In genomic region chr10:120514035-120514620, GRCh38 we compare ENCODE assay signal across 9 cellular contexts. TPM values are rescaled to one million over a fixed set of nuclear protein-coding genes. Genes with fewer than 3 reads are reported as not detected.
A peak's percentile ranks its signal among the peaks of the same experiment; 100 is the strongest.
DNase-seq lines count a peak whose midpoint lies in the region; ATAC-seq and TF ChIP-seq lines count a peak whose summit lies in the region.
"Had no signal": no experiment of that assay in that cellular context is flagged by ENCODE, and none has a peak within 500 bp of the region (broad histone marks: within the 10 kb centered on the region; RNA-seq: fewer than 3 reads in every experiment).

No MANE protein-coding gene starts in this region.

- H3K27ac ChIP-seq in A673 (ENCODE audit: low read depth, low read length, poor library complexity, severe bottlenecking) (no peak overlapping the region), H9 (ENCODE audit: insufficient read length, low read depth, low read length) (no peak overlapping the region)
- H3K27ac ChIP-seq: dorsolateral prefrontal cortex had no signal

- POLR2A ChIA-PET in A673 (lab: Charles Lee; ENCODE audit: low non-redundant PET): no interaction called here

- TF ChIP-seq CTCF in A673 (conservative IDR thresholded peaks at IDR 0.05; ENCODE audit: low read depth, low read length): no peak
- no peak for TF ChIP-seq CTCF in H9 (conservative IDR thresholded peaks at IDR 0.05)

- H3K23me2 ChIP-seq in H9 (ENCODE audit: insufficient read length, low read depth, low read length, poor library complexity, severe bottlenecking): no peaks in the 10 kb centered on the region

- no peak overlapping the region for H3K14ac ChIP-seq in H9 (ENCODE audit: insufficient read depth, low read length)

- no peak overlapping the region for H2BK20ac ChIP-seq in H9 (ENCODE audit: low read depth, low read length, poor library complexity, severe bottlenecking)

- H3T11ph ChIP-seq in H9 (ENCODE audit: low read length): no peak overlapping the region

- CTCF ChIA-PET in A673 (lab: Charles Lee): no interaction called here

- H2AK5ac ChIP-seq in H9 (ENCODE audit: insufficient read length, low read length): no peak overlapping the region

- no peak overlapping the region for H3K4ac ChIP-seq in H9 (ENCODE audit: low read depth, low read length)

- no peak overlapping the region for H3K4me2 ChIP-seq in H9 (ENCODE audit: insufficient read depth, insufficient read length, low read length)

- H2BK5ac ChIP-seq in H9 (ENCODE audit: insufficient read length, low read length): no peak overlapping the region

- no peak overlapping the region for H2AFZ ChIP-seq in H9 (ENCODE audit: low read length)

- H3K79me2 ChIP-seq in H9 (ENCODE audit: insufficient read depth, low read length): no peaks in the 10 kb centered on the region

- no peak overlapping the region for H2BK12ac ChIP-seq in H9 (ENCODE audit: insufficient read length, low read depth, low read length)

- intact Hi-C loops in A673 (cut with micrococcal nuclease; ENCODE audit: unreplicated experiment): no loop called here

- H4K91ac ChIP-seq in H9 (ENCODE audit: insufficient read length, low read depth, low read length): no peak overlapping the region

- H3K27ac Mint-ChIP-seq in H9: no peak overlapping the region

- H3K18ac ChIP-seq in H9 (ENCODE audit: insufficient read length, low read depth, low read length): no peak overlapping the region

- no peak overlapping the region for H3K4me3 Mint-ChIP-seq in H9

- no peaks in the 10 kb centered on the region for H3K79me1 ChIP-seq in H9 (ENCODE audit: insufficient read depth, low read depth, low read length, poor library complexity, severe bottlenecking)

- no peaks in the 10 kb centered on the region for H4K20me1 ChIP-seq in H9 (ENCODE audit: control insufficient read depth, insufficient read depth, insufficient read length)

- WGBS in H9 (ENCODE audit: extremely low coverage, insufficient read length, low lambda C conversion rate): no CpG with 5 or more reads among the region's 11 CpGs

- BruUV-seq in A673 (replicated peaks; lab: Mats Ljungman, UMichigan): no TSS peak

- DNase-seq in A673 (ENCODE audit: low spot score) (peak; percentile 59), H9 (peak; percentile 67), hepatic stellate cell (ENCODE audit: low spot score) (peak; percentile 29), NCI-H128 (lab: John Stamatoyannopoulos, UW; ENCODE audit: unreplicated experiment) (no peak), NCI-H2029 treated with DMSO at 0.1 percent for 48 hours (lab: John Stamatoyannopoulos, UW) (no peak)
- no peak for DNase-seq in activated effector memory CD4-positive, alpha-beta T cell treated with anti-CD3 and anti-CD28 coated beads, Interleukin-2, amount 50 U/mL, for 16 hours
- DNase-seq: dorsolateral prefrontal cortex had no signal

- ATAC-seq in SK-N-SH treated with all-trans-retinoic acid at 6 μM for 48 hours (peak; percentile 78), GM19397 (IDR thresholded peaks at IDR 0.05; ENCODE audit: unreplicated experiment) (no peak)

- no peak overlapping the region for H3K9ac ChIP-seq in H9 (ENCODE audit: extremely low read depth, insufficient read length, low read length)

- no peak overlapping the region for H3K23ac ChIP-seq in H9 (ENCODE audit: insufficient read length, low read depth, low read length)

- H3K4me1 ChIP-seq in A673 (ENCODE audit: insufficient read depth, low read length, poor library complexity, severe bottlenecking) (no peaks in the 10 kb centered on the region), H9 (ENCODE audit: insufficient read depth, low read length) (no peaks in the 10 kb centered on the region)

- H4K8ac ChIP-seq in H9 (replicated peaks; ENCODE audit: insufficient read length, low read depth, low read length): no peak overlapping the region

- H4K5ac ChIP-seq in H9 (ENCODE audit: insufficient read length, low read depth, low read length): no peak overlapping the region

- H3K9me3 Mint-ChIP-seq in H9: no peaks in the 10 kb centered on the region

- no peaks in the 10 kb centered on the region for H3K36me3 Mint-ChIP-seq in H9 (ENCODE audit: insufficient read depth in 1 of 3, low read depth in 3 of 3)

- H3K9me3 ChIP-seq in A673 (ENCODE audit: low read depth, low read length, poor library complexity, severe bottlenecking) (no peaks in the 10 kb centered on the region), H9 (ENCODE audit: control insufficient read depth, low read depth, low read length) (no peaks in the 10 kb centered on the region)

- no peaks in the 10 kb centered on the region; a peak in 1 of 4 replicates for H3K4me1 Mint-ChIP-seq in H9

- H3K27me3 ChIP-seq in A673 (replicated peaks; ENCODE audit: insufficient read depth, low read depth, low read length, poor library complexity) (peaks cover 33% of the 10 kb centered on the region), H9 (ENCODE audit: insufficient read depth, low read length) (no peaks in the 10 kb centered on the region)

- H3K36me3 ChIP-seq in A673 (ENCODE audit: insufficient read depth, low read length, poor library complexity, severe bottlenecking): no peaks in the 10 kb centered on the region

- peaks cover 34% of the 10 kb centered on the region for H3K27me3 Mint-ChIP-seq in H9 (ENCODE audit: low read depth)

- H3K56ac ChIP-seq in H9 (ENCODE audit: insufficient read length, low read depth, low read length): no peak overlapping the region

- H2BK120ac ChIP-seq in H9 (ENCODE audit: low read depth, low read length, poor library complexity, severe bottlenecking): no peak overlapping the region

- H2BK15ac ChIP-seq in H9 (ENCODE audit: low read depth, low read length): no peak overlapping the region

- no peak overlapping the region for H3K4me3 ChIP-seq in A673 (ENCODE audit: low read depth, low read length, poor library complexity, severe bottlenecking)
- H3K4me3 ChIP-seq: dorsolateral prefrontal cortex had no signal

TF ChIP-seq in SK-N-SH treated with all-trans-retinoic acid at 6 μM for 48 hours, 23 proteins besides CTCF, POLR2A, EP300 and RAD21:
- TF ChIP-seq CSDC2 (CRISPR knock-in tag; IDR thresholded peaks at IDR 0.05) (no peak; the same call in 1 of the 2 replicates), ZNF565 (CRISPR knock-in tag; conservative IDR thresholded peaks at IDR 0.05; ENCODE audit: low read depth) (no peak), POU6F1 (CRISPR knock-in tag; IDR thresholded peaks at IDR 0.05; ENCODE audit: borderline replicate concordance, low read depth) (no peak), RARB (CRISPR knock-in tag; IDR thresholded peaks at IDR 0.05) (no peak), BACH2 (CRISPR knock-in tag; IDR thresholded peaks at IDR 0.05; ENCODE audit: borderline replicate concordance) (no peak), ISL1 (CRISPR knock-in tag; IDR thresholded peaks at IDR 0.05) (no peak), TOX (CRISPR knock-in tag; IDR thresholded peaks at IDR 0.05; ENCODE audit: borderline replicate concordance) (no peak)

RNA-seq across cellular contexts. Expression of gene PLPP4, which starts 57.1 kb away (rescaled TPM):
- total RNA-seq in A673 (2021) (not detected in 2 replicates), H9 (2021) (not detected in 2 replicates)

Comparison
In these comparisons a context has a peak if more than half of its experiments do, and no peak if none do; other contexts are left out.
1. DNase-seq: peak in A673 (single experiment), H9 (single experiment) and hepatic stellate cell (single experiment); none in NCI-H128 (single experiment), activated effector memory CD4-positive, alpha-beta T cell treated with anti-CD3 and anti-CD28 coated beads, Interleukin-2, amount 50 U/mL, for 16 hours (single experiment) and NCI-H2029 treated with DMSO at 0.1 percent for 48 hours (single experiment).